24 cellular contexts compared by ENCODE assay signal in the genomic region with DNA sequence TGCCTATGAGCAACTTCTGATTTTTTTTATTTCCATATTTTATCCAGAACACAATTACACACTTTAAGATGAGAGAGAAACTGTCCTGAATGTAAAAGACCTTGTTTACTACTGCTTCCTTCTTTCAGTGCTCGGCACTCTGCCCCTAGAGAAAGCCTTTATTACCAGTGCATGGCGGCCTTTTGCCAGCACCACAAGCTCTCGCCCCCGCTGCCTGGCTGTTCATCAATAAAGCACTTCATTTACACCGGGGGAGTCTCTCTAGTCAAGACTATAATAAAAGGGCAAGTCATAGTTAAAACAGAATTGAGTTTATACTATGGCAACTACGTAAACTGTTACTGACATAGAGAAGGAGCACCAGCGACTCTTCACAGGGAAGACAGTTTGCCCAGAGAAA.
DNase-seq lines count a peak whose midpoint lies in the region; ATAC-seq, FAIRE-seq and TF ChIP-seq lines count a peak whose summit lies in the region.
"Had no signal": no experiment of that assay in that cellular context is flagged by ENCODE, and none has a peak within 500 bp of the region (broad histone marks: within the 10 kb centered on the region; RNA-seq: fewer than 3 reads in every experiment).

No MANE protein-coding gene starts in this region.

- no peaks in the 10 kb centered on the region for H3K79me2 ChIP-seq in mammary epithelial cell (ENCODE audit: insufficient read depth, low read length)

- H2AFZ ChIP-seq in mammary epithelial cell (ENCODE audit: low read depth, low read length): peak overlapping the region; percentile 67

- TF ChIP-seq CTCF in mammary epithelial cell (conservative IDR thresholded peaks at IDR 0.05 in 1 of 2, IDR thresholded peaks at IDR 0.05 in 1 of 2; ENCODE audit: extremely low read depth in 1 of 2, insufficient read depth in 1 of 2, low read depth in 1 of 2, low read length in 2 of 2) (no peak), thyroid gland (IDR thresholded peaks at IDR 0.05) (no peak)

- dilution Hi-C loops in mammary epithelial cell (cut with HindIII; ENCODE audit: low sequenced_read_pairs): no loop called here

- H3K4me1 ChIP-seq in mammary epithelial cell (ENCODE audit: insufficient read depth, low read length) (peaks cover 8% of the 10 kb centered on the region), thyroid gland (peaks cover 7 to 22% of the 10 kb centered on the region in 2 donors)
- H3K4me1 ChIP-seq: psoas muscle, SJSA1 had no signal

- H3K36me3 ChIP-seq in mammary epithelial cell (ENCODE audit: insufficient read depth, low read length) (no peaks in the 10 kb centered on the region), thyroid gland (no peaks in the 10 kb centered on the region)
- H3K36me3 ChIP-seq: SJSA1 had no signal

- no peaks in the 10 kb centered on the region for H3K27me3 ChIP-seq in mammary epithelial cell (ENCODE audit: insufficient read depth, low read length)
- H3K27me3 ChIP-seq in thyroid gland: no peaks in the 10 kb centered on the region
- H3K27me3 ChIP-seq: SJSA1 had no signal

- FAIRE-seq in GM19239 (lab: Jason Lieb, UNC): no peak
- FAIRE-seq: RCC 7860 had no signal

- H3K9me3 ChIP-seq in mammary epithelial cell (replicated peaks; ENCODE audit: insufficient read depth, low read length): no peaks in the 10 kb centered on the region
- H3K9me3 ChIP-seq in thyroid gland: no peaks in the 10 kb centered on the region
- H3K9me3 ChIP-seq: psoas muscle, SJSA1 had no signal

- DNase-seq in DMS153 treated with DMSO at 0.1 percent for 48 hours (lab: John Stamatoyannopoulos, UW; ENCODE audit: unreplicated experiment) (peak; percentile 51), DMS153 (lab: John Stamatoyannopoulos, UW) (no peak), mammary epithelial cell (no peak), medulla oblongata (ENCODE audit: extremely low spot score) (peak; percentile 61), substantia nigra (lab: John Stamatoyannopoulos, UW) (peak in 30 of 49 donors; percentile 1 to 71 (median 20)), left lobe of liver (ENCODE audit: low spot score) (no peak), thyroid gland (no peak), GM19239 (ENCODE audit: insufficient read length, low spot score) (no peak)
- DNase-seq: activated CD4-positive, alpha-beta T cell treated with anti-CD3 and anti-CD28 coated beads, Interleukin-2, amount 10 ng/mL, durations not matched to agents 7 days and 5 days; AML-193; dermis blood vessel endothelial cell; kidney glomerular epithelial cell; mesendoderm; MM.1S; natural killer cell; NCI-H510A; psoas muscle; stimulated activated CD4-positive, alpha-beta T cell treated with anti-CD3 and anti-CD28 coated beads, Interleukin-4, amount 100 ng/mL, for 1 hour; T-helper 2 cell had no signal

- ATAC-seq in left lobe of liver: no peak
- ATAC-seq: natural killer cell, psoas muscle had no signal

- in situ Hi-C loops in mammary epithelial cell (cut with MboI; ENCODE audit: low sequenced_read_pairs in 2 of 2): no loop called here

- intact Hi-C loops in mammary epithelial cell (cut with micrococcal nuclease): no loop called here
- intact Hi-C loops in thyroid gland (cut with DNase I): no loop called here

- BruUV-seq in mammary epithelial cell (replicated peaks; lab: Mats Ljungman, UMichigan): no TSS peak

- TF ChIP-seq POLR2A in thyroid gland (IDR thresholded peaks at IDR 0.05): no peak

- peak overlapping the region; percentile 13 for H3K4me2 ChIP-seq in mammary epithelial cell (ENCODE audit: insufficient read depth, low read depth, low read length)
- H3K4me2 ChIP-seq: smooth muscle cell had no signal

- CTCF ChIA-PET in mammary epithelial cell (lab: Charles Lee; ENCODE audit: low non-redundant PET): no interaction called here

- no peaks in the 10 kb centered on the region for H4K20me1 ChIP-seq in mammary epithelial cell (ENCODE audit: insufficient read depth, low read length)

- no peak overlapping the region for H3K9ac ChIP-seq in mammary epithelial cell (ENCODE audit: insufficient read depth, low read length)

- H3K27ac ChIP-seq in mammary epithelial cell (ENCODE audit: insufficient read depth, low read depth, low read length) (no peak overlapping the region), substantia nigra (ENCODE audit: low read depth, low read length, poor library complexity, severe bottlenecking) (no peak overlapping the region), thyroid gland (no peak overlapping the region)
- H3K27ac ChIP-seq: 22Rv1, psoas muscle, SJSA1, VCaP had no signal

- 24% methylated on average over 7 of the region's 7 CpGs for WGBS in mammary epithelial cell (ENCODE audit: low coverage, missing lambda C conversion rate)
- 84 to 88% methylated on average over 7 of the region's 7 CpGs for WGBS in thyroid gland, 2 donors

- H3K4me3 ChIP-seq in mammary epithelial cell (replicated peaks in 1 of 3; ENCODE audit: insufficient read depth in 1 of 3, low read depth in 2 of 3, low read length in 3 of 3) (no peak overlapping the region), thyroid gland (replicated peaks in 1 of 3) (no peak overlapping the region)
- H3K4me3 ChIP-seq: psoas muscle, SJSA1, smooth muscle cell had no signal

Comparison
In these comparisons a context has a peak if more than half of its experiments do, and no peak if none do; other contexts are left out.
1. DNase-seq: peak in DMS153 treated with DMSO at 0.1 percent for 48 hours (single experiment), medulla oblongata (single experiment) and substantia nigra (30 of 49); none in DMS153 (single experiment), mammary epithelial cell (single experiment), left lobe of liver (single experiment), thyroid gland (0 of 2) and GM19239 (single experiment).